ENCODE assay signal across 8 cellular contexts in genomic region chr20:53872561-53873248, GRCh38.
DNase-seq lines count a peak whose midpoint lies in the region; ATAC-seq and TF ChIP-seq lines count a peak whose summit lies in the region.

No MANE protein-coding gene starts in this region.

- no peak for TF ChIP-seq EP300 in transverse colon (IDR thresholded peaks at IDR 0.05; ENCODE audit: low read depth)

- TF ChIP-seq POLR2A in transverse colon (IDR thresholded peaks at IDR 0.05): no peak

- no peaks in the 10 kb centered on the region for H3K9me3 ChIP-seq in transverse colon

- intact Hi-C loops in transverse colon (cut with DNase I; ENCODE audit: low total_unique reads): loop anchor here (5.0 kb wide), 1 partner anchor 295 kb away; no protein-coding TSS in a partner anchor

- H3K27me3 ChIP-seq in transverse colon: no peaks in the 10 kb centered on the region

- H3K4me1 ChIP-seq in transverse colon: peaks cover 23 to 52% (median 40%) of the 10 kb centered on the region in 4 donors

- DNase-seq in GM13977 (ENCODE audit: low spot score): peak; percentile 48
- peak; percentile 28 to 33 for DNase-seq in activated CD4-positive, alpha-beta T cell treated with anti-CD3 and anti-CD28 coated beads, Interleukin-2, amount 50 U/mL, for 48 hours
- DNase-seq in fibroblast of the aortic adventitia (ENCODE audit: low read depth): peak; percentile 49
- DNase-seq in transverse colon: no peak
- no peak for DNase-seq in hippocampal formation (lab: John Stamatoyannopoulos, UW)

- peak overlapping the region; percentile 79 to 87 (median 82) for H3K27ac ChIP-seq in transverse colon

- in situ Hi-C loops in GM13977 (cut with MboI; ENCODE audit: low pct_unique_long_range_greater_than_20kb, low sequenced_read_pairs, unreplicated experiment) (no loop called here), transverse colon (cut with MboI; ENCODE audit: low pct_ligation_motif_present in 1 of 4, low pct_unique_long_range_greater_than_20kb in 1 of 4, low sequenced_read_pairs in 3 of 4) (no loop called here)

- no peaks in the 10 kb centered on the region for H3K36me3 ChIP-seq in transverse colon

- 11 to 27% methylated on average over 10 of the region's 10 CpGs for WGBS in transverse colon (ENCODE audit: low coverage in 1 of 2), 2 donors

- peak; percentile 62 for ATAC-seq in HG03432 (IDR thresholded peaks at IDR 0.05; ENCODE audit: unreplicated experiment)
- ATAC-seq in HG02852 (IDR thresholded peaks at IDR 0.05; ENCODE audit: unreplicated experiment): no peak
- ATAC-seq in HG03139 (IDR thresholded peaks at IDR 0.05; ENCODE audit: unreplicated experiment): no peak

- TF ChIP-seq CTCF in GM13977 (IDR thresholded peaks at IDR 0.05; ENCODE audit: extremely low read depth, insufficient read depth, missing control alignments): no peak
- no peak for TF ChIP-seq CTCF in fibroblast of the aortic adventitia (IDR thresholded peaks at IDR 0.05; ENCODE audit: insufficient read depth, low read length)
- no peak for TF ChIP-seq CTCF in transverse colon (IDR thresholded peaks at IDR 0.05)

- H3K4me3 ChIP-seq in fibroblast of the aortic adventitia (ENCODE audit: low read depth, low read length) (no peak overlapping the region), transverse colon (peak overlapping the region in 1 of 4 donors; percentile 2)

Comparison
In these comparisons a context has a peak if more than half of its experiments do, and no peak if none do; other contexts are left out.
1. DNase-seq: peak in GM13977 (single experiment), activated CD4-positive, alpha-beta T cell treated with anti-CD3 and anti-CD28 coated beads, Interleukin-2, amount 50 U/mL, for 48 hours (2 of 2) and fibroblast of the aortic adventitia (single experiment); none in transverse colon (single experiment) and hippocampal formation (0 of 2).